ENCODE assay signal across 16 cellular contexts in the genomic region with DNA sequence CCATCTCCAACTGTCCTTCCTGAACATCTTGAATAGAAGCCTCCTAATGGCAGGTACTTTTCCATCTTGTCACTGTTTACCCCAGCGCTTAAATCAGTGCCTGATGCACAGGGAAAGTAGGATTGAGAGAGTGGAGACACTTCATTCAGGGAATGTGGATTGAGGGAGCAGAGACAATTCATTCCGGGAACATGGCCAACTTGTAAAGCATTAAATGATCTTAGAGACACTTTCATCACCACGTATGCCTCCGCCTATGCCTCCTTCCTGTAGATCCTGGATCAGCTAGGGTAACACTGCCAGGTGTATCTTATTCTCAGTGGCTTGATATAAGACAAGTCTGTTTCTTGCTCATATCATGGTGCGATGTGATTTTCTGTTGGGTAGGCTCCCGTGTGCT.
"Had no signal": no experiment of that assay in that cellular context is flagged by ENCODE, and none has a peak within 500 bp of the region (broad histone marks: within the 10 kb centered on the region; RNA-seq: fewer than 3 reads in every experiment).

No MANE protein-coding gene starts in this region.

- H3K27me3 ChIP-seq: adrenal gland, body of pancreas, right lobe of liver, spleen, tibial nerve had no signal

- H3K27ac ChIP-seq: adrenal gland, body of pancreas, right lobe of liver, spleen, tibial nerve had no signal

- H3K9me3 ChIP-seq: adrenal gland, body of pancreas, right lobe of liver, spleen, tibial nerve had no signal

- H3K36me3 ChIP-seq: adrenal gland, right lobe of liver, spleen, tibial nerve had no signal

- DNase-seq: activated naive CD4-positive, alpha-beta T cell treated with anti-CD3 and anti-CD28 coated beads, Interleukin-2, amount 50 U/mL, for 16 hours; activated T-cell treated with anti-CD3 and anti-CD28 coated beads, Interleukin-2, amount 50 U/mL, for 1 hour; adrenal gland; body of pancreas; effector memory CD4-positive, alpha-beta T cell; hypothalamus; left cardiac atrium; naive thymus-derived CD8-positive, alpha-beta T cell; posterior cingulate gyrus; right lobe of liver; spleen; stimulated activated CD4-positive, alpha-beta T cell treated with anti-CD3 and anti-CD28 coated beads, Interleukin-1b, Interleukin-23, amount 100 ng/mL, for 48 hours; stimulated activated naive B cell treated with anti-CD40 and anti-IgM and Interleukin-4, amounts not matched to agents 10 μg/mL and 1 μg/mL and 100 μg/mL, for 72 hours had no signal

- H3K4me3 ChIP-seq: adrenal gland, body of pancreas, lung, right lobe of liver, spleen, tibial nerve had no signal

- H3K4me1 ChIP-seq: adrenal gland, body of pancreas, right lobe of liver, spleen had no signal

- ATAC-seq: activated CD4-positive, CD25-positive, alpha-beta regulatory T cell treated with anti-CD3 and anti-CD28 coated beads, Interleukin-2, amount 50 U/mL, for 24 hours; body of pancreas; left cardiac atrium; naive thymus-derived CD8-positive, alpha-beta T cell; right lobe of liver; stimulated activated naive B cell treated with anti-CD40 and anti-IgM and Interleukin-4, amounts not matched to agents 10 μg/mL and 1 μg/mL and 100 μg/mL, for 72 hours had no signal
